ENCODE assay signal across 15 cellular contexts in the genomic region with DNA sequence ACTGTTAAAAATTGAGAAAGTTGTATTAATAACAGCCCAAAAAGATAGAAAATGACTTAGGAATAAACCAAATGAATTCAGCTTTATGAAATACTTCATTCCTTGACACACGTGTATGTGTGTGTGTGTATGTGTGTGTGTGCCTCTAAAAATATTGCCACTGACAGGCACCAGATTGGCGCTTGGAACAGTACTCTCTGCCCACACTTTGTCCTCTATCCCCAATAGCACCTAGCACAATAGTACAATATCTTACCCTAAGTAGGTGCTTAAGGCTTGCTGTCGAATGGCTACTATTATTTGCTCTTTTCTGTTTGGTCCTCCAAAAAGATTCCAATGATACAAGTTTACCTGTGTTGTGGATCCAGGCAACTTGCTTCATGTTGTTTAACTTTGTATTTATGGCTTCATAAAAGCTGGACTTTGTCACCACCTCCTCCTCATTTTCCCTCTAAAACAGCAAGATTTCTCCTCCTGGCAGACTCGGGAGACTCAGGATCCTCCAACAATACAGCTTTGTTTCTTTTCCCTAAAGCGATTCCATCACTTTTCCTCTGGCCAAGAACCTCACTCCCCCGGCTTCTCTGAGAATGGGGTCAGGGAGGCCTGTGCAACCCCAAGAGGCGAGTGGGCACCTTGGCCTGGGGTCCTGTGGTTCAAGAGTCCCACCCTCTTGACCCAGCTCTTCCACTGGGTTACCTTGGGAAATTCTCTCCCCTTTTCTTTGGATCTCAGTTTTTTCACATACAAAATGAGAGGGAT. TPM values are rescaled to one million over a fixed set of nuclear protein-coding genes. Genes with fewer than 3 reads are reported as not detected.
DNase-seq lines count a peak whose midpoint lies in the region; ATAC-seq and TF ChIP-seq lines count a peak whose summit lies in the region.
"Had no signal": no experiment of that assay in that cellular context is flagged by ENCODE, and none has a peak within 500 bp of the region (broad histone marks: within the 10 kb centered on the region; RNA-seq: fewer than 3 reads in every experiment).

No MANE protein-coding gene starts in this region.

- H3K4me1 ChIP-seq in iPS-20b (ENCODE audit: insufficient read depth, low read length) (peaks cover 15% of the 10 kb centered on the region; the same call in 1 of the 2 replicates), psoas muscle (peaks cover 6% of the 10 kb centered on the region)

- H3K9me3 ChIP-seq in iPS-20b (ENCODE audit: insufficient read depth, low read depth, low read length) (no peaks in the 10 kb centered on the region), psoas muscle (no peaks in the 10 kb centered on the region)

- WGBS in psoas muscle, 3 donors = 72 to 78% (median 74%) methylated on average over 7 of the region's 7 CpGs

- peak; percentile 49 for DNase-seq in AG10803 (ENCODE audit: low read depth)
- no peak for DNase-seq in WTC11 (ENCODE audit: low spot score)
- DNase-seq in psoas muscle = no peak
- no peak for DNase-seq in 8988T
- DNase-seq in RWPE1 (ENCODE audit: low spot score) = no peak
- DNase-seq: amygdala; CD8-positive, alpha-beta memory T cell; stimulated activated naive CD4-positive, alpha-beta T cell treated with Interleukin-2 at 50 U/mL for 16 hours had no signal

- H3K4me3 ChIP-seq in AG10803 (ENCODE audit: low read length) (no peak overlapping the region), iPS-20b (ENCODE audit: low read length) (0 out of 2 replicates have a peak overlapping the region, but pooled peaks have one; percentile 35), psoas muscle (no peak overlapping the region)
- H3K4me3 ChIP-seq: smooth muscle cell had no signal

- POLR2A ChIA-PET in WTC11 (lab: Charles Lee) (no interaction called here), RWPE1 (lab: Yijun Ruan, JAX; ENCODE audit: low non-redundant PET) (no interaction called here)

- ATAC-seq in WTC11 (no peak), psoas muscle (no peak), HG03432 (IDR thresholded peaks at IDR 0.05; ENCODE audit: unreplicated experiment) (no peak), HG02623 (IDR thresholded peaks at IDR 0.05; ENCODE audit: unreplicated experiment) (no peak)
- ATAC-seq: activated T-helper 17 cell treated with anti-CD3 and anti-CD28 coated beads, Interleukin-2, amount 50 U/mL, for 72 hours had no signal

- no peak for TF ChIP-seq CTCF in AG10803 (conservative IDR thresholded peaks at IDR 0.05; ENCODE audit: low read length)
- TF ChIP-seq CTCF in WTC11 (IDR thresholded peaks at IDR 0.05) = no peak
- TF ChIP-seq CTCF in psoas muscle (IDR thresholded peaks at IDR 0.05) = no peak
- no peak for TF ChIP-seq CTCF in RWPE1 (conservative IDR thresholded peaks at IDR 0.05; ENCODE audit: low read depth)

- H3K9me3 Mint-ChIP-seq in WTC11 = peaks cover 9% of the 10 kb centered on the region
- H3K9me3 Mint-ChIP-seq: activated T-helper 17 cell treated with anti-CD3 and anti-CD28 coated beads, Interleukin-2, amount 50 U/mL, for 72 hours; CD8-positive, alpha-beta memory T cell had no signal

- H3K27me3 ChIP-seq in iPS-20b (ENCODE audit: insufficient read depth, low read length) = peaks cover 10% of the 10 kb centered on the region
- H3K27me3 ChIP-seq in psoas muscle (ENCODE audit: insufficient read depth in 3 of 3, low read length in 2 of 3) = no peaks in the 10 kb centered on the region

- peaks cover 48% of the 10 kb centered on the region for H3K4me1 Mint-ChIP-seq in WTC11
- H3K4me1 Mint-ChIP-seq: activated T-helper 17 cell treated with anti-CD3 and anti-CD28 coated beads, Interleukin-2, amount 50 U/mL, for 72 hours had no signal

- peaks cover 6% of the 10 kb centered on the region for H3K36me3 Mint-ChIP-seq in WTC11
- H3K36me3 Mint-ChIP-seq: CD8-positive, alpha-beta memory T cell had no signal

- H3K4me3 Mint-ChIP-seq in WTC11 = peak overlapping the region; percentile 38; the same call in 1 of the 2 replicates
- H3K4me3 Mint-ChIP-seq: activated T-helper 17 cell treated with anti-CD3 and anti-CD28 coated beads, Interleukin-2, amount 50 U/mL, for 72 hours; CD8-positive, alpha-beta memory T cell had no signal

- H3K27ac Mint-ChIP-seq in WTC11 = peak overlapping the region; percentile 8; the same call in 1 of the 2 replicates
- H3K27ac Mint-ChIP-seq: activated T-helper 17 cell treated with anti-CD3 and anti-CD28 coated beads, Interleukin-2, amount 50 U/mL, for 72 hours had no signal

- H3K36me3 ChIP-seq in iPS-20b (ENCODE audit: insufficient read depth, low read depth, low read length) (no peaks in the 10 kb centered on the region), psoas muscle (ENCODE audit: insufficient read depth in 1 of 2, low read depth in 1 of 2) (no peaks in the 10 kb centered on the region)

- H3K27ac ChIP-seq in iPS-20b (ENCODE audit: low read length) (no peak overlapping the region), psoas muscle (peak overlapping the region; percentile 17), RWPE1 (no peak overlapping the region)
- H3K27ac ChIP-seq: HL-60, KMS-11 had no signal

- H3K9ac ChIP-seq in iPS-20b (ENCODE audit: low read depth, low read length) = no peak overlapping the region
- H3K9ac ChIP-seq: KMS-11 had no signal

- peaks cover 44% of the 10 kb centered on the region for H3K27me3 Mint-ChIP-seq in WTC11 (ENCODE audit: low read depth)
- H3K27me3 Mint-ChIP-seq: activated T-helper 17 cell treated with anti-CD3 and anti-CD28 coated beads, Interleukin-2, amount 50 U/mL, for 72 hours had no signal

- intact Hi-C loops in psoas muscle (cut with DNase I) = no loop called here

- CTCF ChIA-PET in WTC11 (lab: Charles Lee) = interaction anchor here (1.3 to 2.1 kb wide), 2 partner anchors 10 to 211 kb away, joined by 3 to 8 read pairs; no protein-coding TSS in a partner anchor
- CTCF ChIA-PET in RWPE1 (lab: Yijun Ruan, JAX) = no interaction called here

TF ChIP-seq in WTC11, 78 proteins besides CTCF, POLR2A, EP300 and RAD21:
- TF ChIP-seq, protein P1, sequence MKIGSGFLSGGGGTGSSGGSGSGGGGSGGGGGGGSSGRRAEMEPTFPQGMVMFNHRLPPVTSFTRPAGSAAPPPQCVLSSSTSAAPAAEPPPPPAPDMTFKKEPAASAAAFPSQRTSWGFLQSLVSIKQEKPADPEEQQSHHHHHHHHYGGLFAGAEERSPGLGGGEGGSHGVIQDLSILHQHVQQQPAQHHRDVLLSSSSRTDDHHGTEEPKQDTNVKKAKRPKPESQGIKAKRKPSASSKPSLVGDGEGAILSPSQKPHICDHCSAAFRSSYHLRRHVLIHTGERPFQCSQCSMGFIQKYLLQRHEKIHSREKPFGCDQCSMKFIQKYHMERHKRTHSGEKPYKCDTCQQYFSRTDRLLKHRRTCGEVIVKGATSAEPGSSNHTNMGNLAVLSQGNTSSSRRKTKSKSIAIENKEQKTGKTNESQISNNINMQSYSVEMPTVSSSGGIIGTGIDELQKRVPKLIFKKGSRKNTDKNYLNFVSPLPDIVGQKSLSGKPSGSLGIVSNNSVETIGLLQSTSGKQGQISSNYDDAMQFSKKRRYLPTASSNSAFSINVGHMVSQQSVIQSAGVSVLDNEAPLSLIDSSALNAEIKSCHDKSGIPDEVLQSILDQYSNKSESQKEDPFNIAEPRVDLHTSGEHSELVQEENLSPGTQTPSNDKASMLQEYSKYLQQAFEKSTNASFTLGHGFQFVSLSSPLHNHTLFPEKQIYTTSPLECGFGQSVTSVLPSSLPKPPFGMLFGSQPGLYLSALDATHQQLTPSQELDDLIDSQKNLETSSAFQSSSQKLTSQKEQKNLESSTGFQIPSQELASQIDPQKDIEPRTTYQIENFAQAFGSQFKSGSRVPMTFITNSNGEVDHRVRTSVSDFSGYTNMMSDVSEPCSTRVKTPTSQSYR (CRISPR knock-in tag; IDR thresholded peaks at IDR 0.05) = no peak
- TF ChIP-seq, protein P2, sequence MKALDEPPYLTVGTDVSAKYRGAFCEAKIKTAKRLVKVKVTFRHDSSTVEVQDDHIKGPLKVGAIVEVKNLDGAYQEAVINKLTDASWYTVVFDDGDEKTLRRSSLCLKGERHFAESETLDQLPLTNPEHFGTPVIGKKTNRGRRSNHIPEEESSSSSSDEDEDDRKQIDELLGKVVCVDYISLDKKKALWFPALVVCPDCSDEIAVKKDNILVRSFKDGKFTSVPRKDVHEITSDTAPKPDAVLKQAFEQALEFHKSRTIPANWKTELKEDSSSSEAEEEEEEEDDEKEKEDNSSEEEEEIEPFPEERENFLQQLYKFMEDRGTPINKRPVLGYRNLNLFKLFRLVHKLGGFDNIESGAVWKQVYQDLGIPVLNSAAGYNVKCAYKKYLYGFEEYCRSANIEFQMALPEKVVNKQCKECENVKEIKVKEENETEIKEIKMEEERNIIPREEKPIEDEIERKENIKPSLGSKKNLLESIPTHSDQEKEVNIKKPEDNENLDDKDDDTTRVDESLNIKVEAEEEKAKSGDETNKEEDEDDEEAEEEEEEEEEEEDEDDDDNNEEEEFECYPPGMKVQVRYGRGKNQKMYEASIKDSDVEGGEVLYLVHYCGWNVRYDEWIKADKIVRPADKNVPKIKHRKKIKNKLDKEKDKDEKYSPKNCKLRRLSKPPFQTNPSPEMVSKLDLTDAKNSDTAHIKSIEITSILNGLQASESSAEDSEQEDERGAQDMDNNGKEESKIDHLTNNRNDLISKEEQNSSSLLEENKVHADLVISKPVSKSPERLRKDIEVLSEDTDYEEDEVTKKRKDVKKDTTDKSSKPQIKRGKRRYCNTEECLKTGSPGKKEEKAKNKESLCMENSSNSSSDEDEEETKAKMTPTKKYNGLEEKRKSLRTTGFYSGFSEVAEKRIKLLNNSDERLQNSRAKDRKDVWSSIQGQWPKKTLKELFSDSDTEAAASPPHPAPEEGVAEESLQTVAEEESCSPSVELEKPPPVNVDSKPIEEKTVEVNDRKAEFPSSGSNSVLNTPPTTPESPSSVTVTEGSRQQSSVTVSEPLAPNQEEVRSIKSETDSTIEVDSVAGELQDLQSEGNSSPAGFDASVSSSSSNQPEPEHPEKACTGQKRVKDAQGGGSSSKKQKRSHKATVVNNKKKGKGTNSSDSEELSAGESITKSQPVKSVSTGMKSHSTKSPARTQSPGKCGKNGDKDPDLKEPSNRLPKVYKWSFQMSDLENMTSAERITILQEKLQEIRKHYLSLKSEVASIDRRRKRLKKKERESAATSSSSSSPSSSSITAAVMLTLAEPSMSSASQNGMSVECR (CRISPR knock-in tag; IDR thresholded peaks at IDR 0.05; ENCODE audit: borderline replicate concordance) = no peak
- TF ChIP-seq KAT7 (CRISPR knock-in tag; IDR thresholded peaks at IDR 0.05; ENCODE audit: borderline replicate concordance) (no peak), SMAD4 (CRISPR knock-in tag; IDR thresholded peaks at IDR 0.05) (no peak), TEAD1 (CRISPR knock-in tag; IDR thresholded peaks at IDR 0.05) (no peak), RELA (CRISPR knock-in tag; IDR thresholded peaks at IDR 0.05; ENCODE audit: borderline replicate concordance) (no peak), SP1 (CRISPR knock-in tag; conservative IDR thresholded peaks at IDR 0.05) (no peak)

RNA-seq across cellular contexts. Expression of a gene that starts 43.3 kb away (rescaled TPM):
- total RNA-seq in WTC11 (2021) (18.9 to 22.3 TPM (median 22.1 TPM) in 3 replicates), psoas muscle (10 to 100 TPM in 1 of 4 donors, 1 to 10 TPM in 3; 5.5 to 18.8 (median 8.2) TPM)
- 1 to 10 TPM; 4.2 to 6.0 (median 4.4) TPM for polyA plus RNA-seq in psoas muscle
